ENCODE assay signal across 1 cellular context in genomic region chr2:235924675-235925063, GRCh38.
A peak's percentile ranks its signal among the peaks of the same experiment; 100 is the strongest.
TF ChIP-seq lines count a peak whose summit lies in the region.

No MANE protein-coding gene starts in this region.

TF ChIP-seq in HepG2, 621 proteins besides CTCF, POLR2A, EP300 and RAD21 (continued from another document and continues in another):
- TF ChIP-seq ZBTB34 (CRISPR knock-in tag; IDR thresholded peaks at IDR 0.05) = no peak
- peak; percentile 73; the same call in 1 of the 2 replicates for TF ChIP-seq GATAD2A (CRISPR knock-in tag; IDR thresholded peaks at IDR 0.05)
- TF ChIP-seq PHF5A (CRISPR knock-in tag; IDR thresholded peaks at IDR 0.05; ENCODE audit: low read depth, unreplicated experiment) = no peak
- TF ChIP-seq BCL6 (CRISPR knock-in tag; IDR thresholded peaks at IDR 0.05) = peak; percentile 60
- TF ChIP-seq HNRNPL (IDR thresholded peaks at IDR 0.05; ENCODE audit: low read depth, low read length) = no peak
- no peak for TF ChIP-seq PCBP2 (optimal IDR thresholded peaks at IDR 0.05; ENCODE audit: low read depth, low read length, poor library complexity, severe bottlenecking)
- no peak for TF ChIP-seq PREB (CRISPR knock-in tag; IDR thresholded peaks at IDR 0.05)
- TF ChIP-seq GZF1 (CRISPR knock-in tag; IDR thresholded peaks at IDR 0.05) = no peak
- no peak for TF ChIP-seq ZNF790 (CRISPR knock-in tag; IDR thresholded peaks at IDR 0.05; ENCODE audit: borderline replicate concordance)
- no peak; the same call in 1 of the 2 replicates for TF ChIP-seq POGZ (CRISPR knock-in tag; IDR thresholded peaks at IDR 0.05)
- TF ChIP-seq CHCHD3 (CRISPR knock-in tag; IDR thresholded peaks at IDR 0.05) = no peak
- no peak for TF ChIP-seq E2F2 (CRISPR knock-in tag; IDR thresholded peaks at IDR 0.05; ENCODE audit: borderline replicate concordance)
- no peak; the same call in 1 of the 2 replicates for TF ChIP-seq ZNF12 (CRISPR knock-in tag; IDR thresholded peaks at IDR 0.05)
- TF ChIP-seq ZBTB4 (CRISPR knock-in tag; IDR thresholded peaks at IDR 0.05; ENCODE audit: borderline replicate concordance) = no peak
- TF ChIP-seq JUNB (CRISPR knock-in tag; IDR thresholded peaks at IDR 0.05; ENCODE audit: borderline replicate concordance) = no peak
- no peak for TF ChIP-seq NFATC3 (CRISPR knock-in tag; IDR thresholded peaks at IDR 0.05)
- TF ChIP-seq PTBP1 (IDR thresholded peaks at IDR 0.05; ENCODE audit: low read depth, low read length, poor library complexity, severe bottlenecking) = no peak
- TF ChIP-seq SMAD9 (CRISPR knock-in tag; IDR thresholded peaks at IDR 0.05) = no peak
- peak; percentile 27; the same call in 1 of the 2 replicates for TF ChIP-seq IRF2 (CRISPR knock-in tag; IDR thresholded peaks at IDR 0.05)
- TF ChIP-seq SIX1 (CRISPR knock-in tag; IDR thresholded peaks at IDR 0.05; ENCODE audit: borderline replicate concordance) = no peak
- TF ChIP-seq SMC3 (IDR thresholded peaks at IDR 0.05; ENCODE audit: low read length) = no peak
- no peak for TF ChIP-seq ZSCAN22 (CRISPR knock-in tag; IDR thresholded peaks at IDR 0.05)
- no peak for TF ChIP-seq MAZ (IDR thresholded peaks at IDR 0.05; ENCODE audit: borderline replicate concordance, low read depth, low read length)
- no peak for TF ChIP-seq MAZ (CRISPR knock-in tag; IDR thresholded peaks at IDR 0.05; ENCODE audit: low read depth)
- TF ChIP-seq JDP2 (CRISPR knock-in tag; IDR thresholded peaks at IDR 0.05; ENCODE audit: borderline replicate concordance) = no peak
- TF ChIP-seq HNF1A (IDR thresholded peaks at IDR 0.05; ENCODE audit: low read depth) = no peak
- TF ChIP-seq HNF1A (CRISPR knock-in tag; IDR thresholded peaks at IDR 0.05; ENCODE audit: borderline replicate concordance) = no peak
- no peak for TF ChIP-seq YY1 (IDR thresholded peaks at IDR 0.05; ENCODE audit: insufficient read depth, insufficient replicate concordance, low read depth, low read length)
- TF ChIP-seq NFE2L1 (CRISPR knock-in tag; IDR thresholded peaks at IDR 0.05; ENCODE audit: borderline replicate concordance) = no peak
- TF ChIP-seq HOXD1 (CRISPR knock-in tag; IDR thresholded peaks at IDR 0.05) = no peak
- no peak for TF ChIP-seq TIGD3 (CRISPR knock-in tag; IDR thresholded peaks at IDR 0.05; ENCODE audit: borderline replicate concordance)
- no peak for TF ChIP-seq ZNF20 (CRISPR knock-in tag; IDR thresholded peaks at IDR 0.05)
- no peak for TF ChIP-seq ZHX2 (IDR thresholded peaks at IDR 0.05; ENCODE audit: low read depth)
- no peak for TF ChIP-seq ZHX2 (CRISPR knock-in tag; IDR thresholded peaks at IDR 0.05; ENCODE audit: borderline replicate concordance)
- TF ChIP-seq ZNF446 (CRISPR knock-in tag; IDR thresholded peaks at IDR 0.05) = no peak
- TF ChIP-seq MEF2D (CRISPR knock-in tag; IDR thresholded peaks at IDR 0.05) = peak; percentile 78; the same call in 1 of the 2 replicates
- no peak for TF ChIP-seq NKX3-1 (CRISPR knock-in tag; IDR thresholded peaks at IDR 0.05)
- TF ChIP-seq SMARCE1 (IDR thresholded peaks at IDR 0.05; ENCODE audit: borderline replicate concordance) = no peak
- TF ChIP-seq SMAD1 (CRISPR knock-in tag; IDR thresholded peaks at IDR 0.05; ENCODE audit: borderline replicate concordance, low read depth) = no peak
- TF ChIP-seq YEATS4 (CRISPR knock-in tag; IDR thresholded peaks at IDR 0.05; ENCODE audit: borderline replicate concordance) = no peak
- no peak for TF ChIP-seq ZNF709 (CRISPR knock-in tag; IDR thresholded peaks at IDR 0.05)
- 0 out of 2 replicates have a peak, but pooled peaks have one; percentile 15 for TF ChIP-seq FOXP1 (IDR thresholded peaks at IDR 0.05)
- TF ChIP-seq FOXP1 (CRISPR knock-in tag; IDR thresholded peaks at IDR 0.05) = peak; percentile 89
- no peak for TF ChIP-seq HOXA7 (CRISPR knock-in tag; IDR thresholded peaks at IDR 0.05)
- TF ChIP-seq SOX5 (CRISPR knock-in tag; IDR thresholded peaks at IDR 0.05; ENCODE audit: borderline replicate concordance) = peak; percentile 59; the same call in 1 of the 2 replicates
- no peak for TF ChIP-seq CERS6 (CRISPR knock-in tag; IDR thresholded peaks at IDR 0.05)
- no peak for TF ChIP-seq ADNP (CRISPR knock-in tag; IDR thresholded peaks at IDR 0.05)
- peak; percentile 70; the same call in 1 of the 2 replicates for TF ChIP-seq CEBPG (CRISPR knock-in tag; IDR thresholded peaks at IDR 0.05)
- no peak for TF ChIP-seq TCF7 (IDR thresholded peaks at IDR 0.05; ENCODE audit: low read depth)
- no peak for TF ChIP-seq STAT5B (CRISPR knock-in tag; IDR thresholded peaks at IDR 0.05)
- TF ChIP-seq ZKSCAN1 (IDR thresholded peaks at IDR 0.05; ENCODE audit: low read length) = no peak
